ENCODE assay signal across 8 cellular contexts in genomic region chr7:140673063-140673769, GRCh38. TPM values are rescaled to one million over a fixed set of nuclear protein-coding genes. Genes with fewer than 3 reads are reported as not detected.
DNase-seq lines count a peak whose midpoint lies in the region; ATAC-seq and TF ChIP-seq lines count a peak whose summit lies in the region.

No MANE protein-coding gene starts in this region.

- H3F3A ChIP-seq in PC-3 (ENCODE audit: low read length, unreplicated experiment), result no peaks in the 10 kb centered on the region

- H2AFZ ChIP-seq in PC-3 (ENCODE audit: low read length), result peak overlapping the region; percentile 80

- 0 to 1% (median 1%) methylated on average over 3 to 72 of the region's 72 CpGs for WGBS in heart left ventricle, 4 donors
- under 1% methylated on average over 72 of the region's 72 CpGs for WGBS in urinary bladder

- H3K36me3 Mint-ChIP-seq in progenitor cell of endocrine pancreas (ENCODE audit: insufficient read depth), result peaks cover 10% of the 10 kb centered on the region

- peak overlapping the region; percentile 80 for H3K27ac Mint-ChIP-seq in progenitor cell of endocrine pancreas

- peak overlapping the region; percentile 79 for H3K4me3 Mint-ChIP-seq in progenitor cell of endocrine pancreas (ENCODE audit: low read depth)

- BruUV-seq in PC-3 (replicated peaks; lab: Mats Ljungman, UMichigan), result no TSS peak

- intact Hi-C loops in PC-3 (cut with micrococcal nuclease), result loop anchor here (1.0 to 10.0 kb wide), 3 partner anchors 23 to 252 kb away; partner anchors contain the start of genes BRAF and NDUFB2
- intact Hi-C loops in heart left ventricle (cut with DNase I), result loop anchor here in 5 of 10 donors (5.0 to 10.0 kb wide), 2 partner anchors 339 to 342 kb away; partner anchors contain the start of gene MRPS33 (in 5 of the 5)

- H3K4me3 ChIP-seq in AG04449 (ENCODE audit: low read depth, low read length), result peak overlapping the region; percentile 71
- H3K4me3 ChIP-seq in PC-3 (ENCODE audit: low read length), result peak overlapping the region; percentile 71
- peak overlapping the region; percentile 54 to 97 (median 80) for H3K4me3 ChIP-seq in heart left ventricle
- peak overlapping the region; percentile 97 for H3K4me3 ChIP-seq in urinary bladder (ENCODE audit: low read depth, low read length)

- ATAC-seq in GM18858 (IDR thresholded peaks at IDR 0.05; ENCODE audit: unreplicated experiment), result peak; percentile 30
- ATAC-seq in HG03103 (IDR thresholded peaks at IDR 0.05; ENCODE audit: low read depth, unreplicated experiment), result peak; percentile 33
- ATAC-seq in PC-3, result peak; percentile 71
- peak in 3 of 4 donors; percentile 31 to 73 (median 53) for ATAC-seq in heart left ventricle

- DNase-seq in AG04449 (ENCODE audit: low read depth, low spot score) (no peak), PC-3 (peak; percentile 82), activated gamma-delta T cell treated with Interleukin-2 at 50 U/mL for 16 hours (peak; percentile 43), heart left ventricle (peak; percentile 45 to 78 (median 48)), progenitor cell of endocrine pancreas (ENCODE audit: low spot score, unreplicated experiment) (peak; percentile 38)

- POLR2A ChIA-PET in AG04449 (lab: Yijun Ruan, JAX), result no interaction called here
- POLR2A ChIA-PET in PC-3 (lab: Charles Lee; ENCODE audit: unreplicated experiment), result interaction anchor here (0.7 kb wide), 1 partner anchor 78 kb away, joined by 4 read pairs; no protein-coding TSS in a partner anchor

- no peaks in the 10 kb centered on the region for H3K27me3 Mint-ChIP-seq in progenitor cell of endocrine pancreas

- no peaks in the 10 kb centered on the region for H3K9me3 Mint-ChIP-seq in progenitor cell of endocrine pancreas (ENCODE audit: low read depth)

- H3K9me3 ChIP-seq in PC-3 (ENCODE audit: low read length), result no peaks in the 10 kb centered on the region
- no peaks in the 10 kb centered on the region for H3K9me3 ChIP-seq in heart left ventricle

- H3K36me3 ChIP-seq in PC-3 (ENCODE audit: low read depth, low read length) (no peaks in the 10 kb centered on the region), heart left ventricle (peaks cover 0 to 2% (median 0%) of the 10 kb centered on the region in 9 donors), urinary bladder (ENCODE audit: insufficient read depth) (no peaks in the 10 kb centered on the region)

- H3K9ac ChIP-seq in PC-3 (ENCODE audit: low read length), result peak overlapping the region; percentile 78

- TF ChIP-seq CTCF in AG04449 (IDR thresholded peaks at IDR 0.05; ENCODE audit: insufficient read depth, low read length, missing control alignments) (no peak), PC-3 (conservative IDR thresholded peaks at IDR 0.05; ENCODE audit: low read depth, low read length) (no peak; the same call in 1 of the 2 replicates), heart left ventricle (IDR thresholded peaks at IDR 0.05) (peak in 2 of 12 donors; percentile 5 to 8), progenitor cell of endocrine pancreas (IDR thresholded peaks at IDR 0.05; ENCODE audit: unreplicated experiment) (no peak)

- no peaks in the 10 kb centered on the region for H3K9me2 ChIP-seq in PC-3 (replicated peaks; ENCODE audit: low read length)

- H3K4me2 ChIP-seq in PC-3 (ENCODE audit: low read length), result peak overlapping the region; percentile 96

- no peaks in the 10 kb centered on the region for H4K20me1 ChIP-seq in PC-3 (ENCODE audit: low read length)

- H3K27ac ChIP-seq in PC-3 (ENCODE audit: low read length) (peak overlapping the region; percentile 33; the same call in 1 of the 2 replicates), heart left ventricle (peak overlapping the region; percentile 62 to 89 (median 79)), urinary bladder (ENCODE audit: low read depth) (peak overlapping the region; percentile 88)

- H3K4me1 ChIP-seq in PC-3 (ENCODE audit: insufficient read depth, low read length) (peaks cover 25% of the 10 kb centered on the region), heart left ventricle (peaks cover 0 to 37% (median 21%) of the 10 kb centered on the region in 12 donors), urinary bladder (ENCODE audit: insufficient read depth) (no peaks in the 10 kb centered on the region)

- H3K4me1 Mint-ChIP-seq in progenitor cell of endocrine pancreas (ENCODE audit: low read depth), result peaks cover 11% of the 10 kb centered on the region

- H3K27me3 ChIP-seq in PC-3 (ENCODE audit: low read length), result no peaks in the 10 kb centered on the region
- no peaks in the 10 kb centered on the region for H3K27me3 ChIP-seq in heart left ventricle

- CTCF ChIA-PET in AG04449 (lab: Yijun Ruan, JAX), result interaction anchor here (1.2 to 4.8 kb wide), 6 partner anchors 9 to 340 kb away, joined by 3 to 39 read pairs (median 8); partner anchors contain the start of gene MRPS33
- CTCF ChIA-PET in PC-3 (lab: Charles Lee), result interaction anchor here (0.5 kb wide), 1 partner anchor 135 kb away, joined by 14 read pairs; no protein-coding TSS in a partner anchor

- no peak for TF ChIP-seq POLR2A in heart left ventricle (IDR thresholded peaks at IDR 0.05)

- peaks cover 15% of the 10 kb centered on the region; the same call in 1 of the 2 replicates for H3K79me2 ChIP-seq in PC-3 (ENCODE audit: low read length)

RNA-seq across cellular contexts. Expression of gene ADCK2, which starts 0.5 kb away (rescaled TPM):
- total RNA-seq in PC-3 (2014; rRNA removed) (29.4 and 39.3 TPM in 2 replicates), heart left ventricle (10 to 100 TPM in 6 of 9 donors, 1 to 10 TPM in 3; 6.8 to 18.3 (median 10.5) TPM), progenitor cell of endocrine pancreas (19.9 and 21.9 TPM in 2 replicates), urinary bladder (15.6 TPM)
- polyA plus RNA-seq in heart left ventricle (10 to 100 TPM in 1 of 2 donors, 1 to 10 TPM in 1; 5.3 to 15.4 TPM), urinary bladder (17.2 TPM)

RNA-seq across cellular contexts. Expression of gene NDUFB2, which starts 23.3 kb away (rescaled TPM):
- 296 and 325 TPM in 2 replicates for total RNA-seq in PC-3 (2014; rRNA removed)
- 1,000 to 10,000 TPM in 1 of 9 donors, 100 to 1,000 TPM in 8; 458 to 1,005 (median 615) TPM for total RNA-seq in heart left ventricle
- 100 to 1,000 TPM; 525 to 727 TPM for polyA plus RNA-seq in heart left ventricle
- 172 and 174 TPM in 2 replicates for total RNA-seq in progenitor cell of endocrine pancreas
- total RNA-seq in urinary bladder, result 90.2 TPM
- polyA plus RNA-seq in urinary bladder, result 269 TPM

RNA-seq across cellular contexts. Expression of gene DENND2A, which starts 32.6 kb away (rescaled TPM):
- total RNA-seq in PC-3 (2014; rRNA removed) (8.9 and 10.6 TPM in 2 replicates), heart left ventricle (10 to 100 TPM in 6 of 9 donors, 1 to 10 TPM in 3; 6.7 to 17.9 (median 10.8) TPM), progenitor cell of endocrine pancreas (32.0 and 39.8 TPM in 2 replicates), urinary bladder (34.4 TPM)
- polyA plus RNA-seq in heart left ventricle (1 to 10 TPM; 4.6 to 6.2 TPM), urinary bladder (16.9 TPM)

Comparison
In these comparisons a context has a peak if more than half of its experiments do, and no peak if none do; other contexts are left out.
1. H3K27ac ChIP-seq: peak in every context shown above with its lines; median percentile 88 in urinary bladder; 79 in heart left ventricle; 33 in PC-3.